In the genomic region with DNA sequence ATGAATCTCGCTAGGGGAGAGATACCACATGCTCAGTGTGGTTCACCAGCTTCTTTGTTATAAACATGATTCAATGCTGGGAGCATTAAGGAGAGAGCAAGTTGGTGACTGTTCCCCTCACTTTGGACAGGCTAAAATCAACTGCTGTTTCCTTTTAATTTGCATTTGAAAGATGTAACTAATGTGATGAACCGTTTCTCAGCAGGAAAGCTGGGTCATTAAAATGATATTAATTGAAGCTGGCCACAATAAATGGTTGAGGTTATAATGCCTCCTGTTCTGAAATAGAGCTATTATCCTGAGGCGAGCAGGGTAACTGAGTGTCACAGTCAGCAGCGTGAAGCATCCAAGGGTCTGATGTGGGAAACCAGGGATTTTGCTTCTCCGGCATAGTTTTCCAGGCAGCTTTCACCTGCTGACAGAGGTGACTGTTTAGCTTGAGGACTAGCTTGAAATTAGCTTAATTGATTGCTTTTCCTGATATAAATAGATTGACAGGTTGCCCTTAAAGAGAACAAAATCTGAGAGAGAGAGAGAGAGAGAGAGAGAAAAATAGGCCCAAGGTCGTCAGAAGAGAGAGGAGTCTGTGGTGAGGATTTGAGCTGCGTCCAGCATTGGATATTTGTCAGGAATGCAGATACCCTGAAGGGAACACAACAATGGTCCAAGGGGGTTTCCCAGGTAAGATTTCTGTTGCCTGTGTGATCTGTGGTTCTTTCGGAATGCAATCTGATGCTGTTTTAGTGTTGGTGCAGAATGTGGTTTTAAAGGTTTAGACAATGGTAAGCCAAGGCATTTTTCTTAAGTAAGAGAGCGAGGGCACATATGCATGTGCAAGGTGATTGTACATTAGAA, we compare ENCODE assay signal across 13 cellular contexts.
A peak's percentile ranks its signal among the peaks of the same experiment; 100 is the strongest.
DNase-seq lines count a peak whose midpoint lies in the region; ATAC-seq and TF ChIP-seq lines count a peak whose summit lies in the region.
"Had no signal": no experiment of that assay in that cellular context is flagged by ENCODE, and none has a peak within 500 bp of the region (broad histone marks: within the 10 kb centered on the region; RNA-seq: fewer than 3 reads in every experiment).

No MANE protein-coding gene starts in this region.

- no peak for TF ChIP-seq CTCF in psoas muscle (IDR thresholded peaks at IDR 0.05)

- no peaks in the 10 kb centered on the region for H3K27me3 ChIP-seq in psoas muscle (ENCODE audit: insufficient read depth in 3 of 3, low read length in 2 of 3)

- 33 to 52% (median 33%) methylated on average over 9 of the region's 9 CpGs for WGBS in psoas muscle, 3 donors

- in situ Hi-C loops in KBM-7 (cut with MboI; ENCODE audit: low pct_unique_long_range_greater_than_20kb, low sequenced_read_pairs): no loop called here

- H3K27me3 Mint-ChIP-seq in activated T-helper 1 cell treated with anti-CD3 and anti-CD28 coated beads, Interleukin-12 subunit alpha, Interleukin-12 subunit beta, Interleukin-2, Interleukin-4 antibody, amounts not matched to agents 30 ng/mL and 10 ng/mL and 1 ng/mL, durations not matched to agents 14 hours and 24 hours and 36 hours (ENCODE audit: insufficient read depth): no peaks in the 10 kb centered on the region
- H3K27me3 Mint-ChIP-seq: dendritic cell treated with granulocyte-macrophage colony-stimulating factor and Interleukin-4, amounts not matched to agents 40 ng/mL and 50 ng/mL, for 4 days had no signal

- ATAC-seq in left cardiac atrium (peak; percentile 64 to 67), psoas muscle (peak; percentile 52 to 77 (median 64)), HG03280 (IDR thresholded peaks at IDR 0.05; ENCODE audit: unreplicated experiment) (no peak)

- H3K4me1 ChIP-seq in psoas muscle: peaks cover 25% of the 10 kb centered on the region

- peak overlapping the region; percentile 59 for H3K27ac ChIP-seq in psoas muscle
- H3K27ac ChIP-seq: HL-60 had no signal

- H3K4me3 Mint-ChIP-seq in activated T-helper 1 cell treated with anti-CD3 and anti-CD28 coated beads, Interleukin-12 subunit alpha, Interleukin-12 subunit beta, Interleukin-2, Interleukin-4 antibody, amounts not matched to agents 30 ng/mL and 10 ng/mL and 1 ng/mL, durations not matched to agents 14 hours and 24 hours and 36 hours: no peak overlapping the region
- H3K4me3 Mint-ChIP-seq: dendritic cell treated with granulocyte-macrophage colony-stimulating factor and Interleukin-4, amounts not matched to agents 40 ng/mL and 50 ng/mL, for 4 days had no signal

- no peaks in the 10 kb centered on the region for H3K9me3 ChIP-seq in psoas muscle

- H3K36me3 Mint-ChIP-seq in activated T-helper 1 cell treated with anti-CD3 and anti-CD28 coated beads, Interleukin-12 subunit alpha, Interleukin-12 subunit beta, Interleukin-2, Interleukin-4 antibody, amounts not matched to agents 30 ng/mL and 10 ng/mL and 1 ng/mL, durations not matched to agents 14 hours and 24 hours and 36 hours (ENCODE audit: low read depth): no peaks in the 10 kb centered on the region

- intact Hi-C loops in activated T-helper 1 cell treated with anti-CD3 and anti-CD28 coated beads, Interleukin-12 subunit alpha, Interleukin-12 subunit beta, Interleukin-2, Interleukin-4 antibody, amounts not matched to agents 30 ng/mL and 10 ng/mL and 1 ng/mL, durations not matched to agents 14 hours and 24 hours and 36 hours (cut with micrococcal nuclease): no loop called here
- intact Hi-C loops in left cardiac atrium (cut with DNase I): loop anchor here in 1 of 2 donors (5.0 kb wide), 1 partner anchor 115 kb away; no protein-coding TSS in a partner anchor
- intact Hi-C loops in psoas muscle (cut with DNase I): loop anchor here in 1 of 2 donors (10.0 kb wide), 1 partner anchor 123 kb away; no protein-coding TSS in a partner anchor

- H3K4me3 ChIP-seq in psoas muscle: peak overlapping the region; percentile 21

- H3K36me3 ChIP-seq in psoas muscle (ENCODE audit: insufficient read depth in 1 of 2, low read depth in 1 of 2): no peaks in the 10 kb centered on the region

- no peaks in the 10 kb centered on the region for H3K9me3 Mint-ChIP-seq in activated T-helper 1 cell treated with anti-CD3 and anti-CD28 coated beads, Interleukin-12 subunit alpha, Interleukin-12 subunit beta, Interleukin-2, Interleukin-4 antibody, amounts not matched to agents 30 ng/mL and 10 ng/mL and 1 ng/mL, durations not matched to agents 14 hours and 24 hours and 36 hours
- H3K9me3 Mint-ChIP-seq: dendritic cell treated with granulocyte-macrophage colony-stimulating factor and Interleukin-4, amounts not matched to agents 40 ng/mL and 50 ng/mL, for 4 days had no signal

- H3K4me1 Mint-ChIP-seq in activated T-helper 1 cell treated with anti-CD3 and anti-CD28 coated beads, Interleukin-12 subunit alpha, Interleukin-12 subunit beta, Interleukin-2, Interleukin-4 antibody, amounts not matched to agents 30 ng/mL and 10 ng/mL and 1 ng/mL, durations not matched to agents 14 hours and 24 hours and 36 hours (ENCODE audit: low read depth): no peaks in the 10 kb centered on the region

- peak overlapping the region; percentile 43 for H3K27ac Mint-ChIP-seq in activated T-helper 1 cell treated with anti-CD3 and anti-CD28 coated beads, Interleukin-12 subunit alpha, Interleukin-12 subunit beta, Interleukin-2, Interleukin-4 antibody, amounts not matched to agents 30 ng/mL and 10 ng/mL and 1 ng/mL, durations not matched to agents 14 hours and 24 hours and 36 hours
- H3K27ac Mint-ChIP-seq: dendritic cell treated with granulocyte-macrophage colony-stimulating factor and Interleukin-4, amounts not matched to agents 40 ng/mL and 50 ng/mL, for 4 days had no signal

- DNase-seq in M059J (ENCODE audit: low read depth) (peak; percentile 93), left cardiac atrium (no peak), psoas muscle (no peak), KBM-7 (no peak), NCI-H1436 treated with DMSO at 0.1 percent for 48 hours (lab: John Stamatoyannopoulos, UW) (no peak), DMS53 (lab: John Stamatoyannopoulos, UW) (no peak)
- no peak for DNase-seq in activated T-helper 1 cell treated with anti-CD3 and anti-CD28 coated beads, Interleukin-12 subunit alpha, Interleukin-12 subunit beta, Interleukin-2, Interleukin-4 antibody, amounts not matched to agents 30 ng/mL and 10 ng/mL and 1 ng/mL, durations not matched to agents 14 hours and 24 hours and 36 hours (ENCODE audit: low spot score)
- DNase-seq: activated CD8-positive, alpha-beta memory T cell treated with anti-CD3 and anti-CD28 coated beads, Interleukin-2, amount 50 U/mL, for 48 hours; DMS 273 treated with DMSO at 0.1 percent for 48 hours; NCI-H2171 had no signal
